ENCODE assay signal across 21 cellular contexts in the genomic region with DNA sequence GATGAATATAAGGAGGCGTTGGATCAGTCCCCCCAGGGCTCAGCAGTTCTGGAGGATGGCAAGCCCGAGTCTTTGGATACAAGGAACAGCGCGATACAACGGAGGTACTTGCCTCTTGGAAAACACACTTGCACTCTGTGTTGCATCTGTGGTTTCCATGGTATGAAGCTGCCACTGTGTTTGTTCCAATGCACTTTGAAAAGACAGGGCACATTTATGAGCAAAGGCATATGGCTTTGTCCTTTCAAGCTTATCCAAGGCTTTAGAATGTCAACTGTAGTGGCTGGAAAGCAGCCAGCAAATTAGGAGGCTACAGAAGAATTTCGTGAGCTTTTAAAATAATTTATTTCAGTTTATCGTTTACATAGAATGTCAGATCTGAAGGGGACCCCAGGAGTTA.
DNase-seq lines count a peak whose midpoint lies in the region; ATAC-seq and TF ChIP-seq lines count a peak whose summit lies in the region.
"Had no signal": no experiment of that assay in that cellular context is flagged by ENCODE, and none has a peak within 500 bp of the region (broad histone marks: within the 10 kb centered on the region; RNA-seq: fewer than 3 reads in every experiment).

No MANE protein-coding gene starts in this region.

- H3K36me3 ChIP-seq in body of pancreas (replicated peaks in 1 of 2; ENCODE audit: insufficient read depth in 1 of 2, low read depth in 2 of 2) = no peaks in the 10 kb centered on the region
- H3K36me3 ChIP-seq: gastrocnemius medialis, MG63 had no signal

- no peaks in the 10 kb centered on the region for H3K4me1 ChIP-seq in body of pancreas
- H3K4me1 ChIP-seq: gastrocnemius medialis, psoas muscle had no signal

- intact Hi-C loops in body of pancreas (cut with DNase I) = loop anchor here (5.0 kb wide), 1 partner anchor 617 kb away; no protein-coding TSS in a partner anchor

- H3K9me3 ChIP-seq in body of pancreas = no peaks in the 10 kb centered on the region
- H3K9me3 ChIP-seq: gastrocnemius medialis, MG63, psoas muscle had no signal

- WGBS in body of pancreas, 2 donors = 75 to 80% methylated on average over 7 of the region's 7 CpGs

- H3K4me3 ChIP-seq in body of pancreas = no peak overlapping the region
- H3K4me3 ChIP-seq: gastrocnemius medialis, MG63, psoas muscle had no signal

- H3K27ac ChIP-seq in body of pancreas = no peak overlapping the region
- H3K27ac ChIP-seq: C4-2B, gastrocnemius medialis, HL-60, psoas muscle had no signal

- DNase-seq in Ammon's horn (ENCODE audit: low spot score) = peak; percentile 28
- peak; percentile 41 for DNase-seq in NCI-H1092 treated with DMSO at 0.1 percent for 48 hours (lab: John Stamatoyannopoulos, UW)
- peak; percentile 3 for DNase-seq in NCI-H748 treated with DMSO at 0.1 percent for 48 hours (lab: John Stamatoyannopoulos, UW)
- peak; percentile 9 for DNase-seq in foreskin melanocyte
- DNase-seq in body of pancreas = no peak
- no peak for DNase-seq in stimulated activated CD4-positive, alpha-beta T cell treated with anti-CD3 and anti-CD28 coated beads, Interleukin-4, amount 100 ng/mL, for 24 hours
- no peak for DNase-seq in COLO668 (lab: John Stamatoyannopoulos, UW; ENCODE audit: unreplicated experiment)
- DNase-seq: ACHN; activated CD4-positive, alpha-beta T cell treated with anti-CD3 and anti-CD28 coated beads for 48 hours; activated CD8-positive, alpha-beta memory T cell treated with anti-CD3 and anti-CD28 coated beads, Interleukin-2, amount 50 U/mL, for 4 hours; activated effector memory CD4-positive, alpha-beta T cell treated with Interleukin-2 at 50 U/mL for 16 hours; activated naive CD8-positive, alpha-beta T cell treated with anti-CD3 and anti-CD28 coated beads, Interleukin-2, amount 50 U/mL, for 24 hours; erythroblast; gastrocnemius medialis; MG63; NCI-H2081 treated with DMSO at 0.1 percent for 48 hours; psoas muscle had no signal

- ATAC-seq in body of pancreas (no peak), HG03139 (IDR thresholded peaks at IDR 0.05; ENCODE audit: unreplicated experiment) (no peak)
- ATAC-seq: activated naive CD8-positive, alpha-beta T cell treated with anti-CD3 and anti-CD28 coated beads, Interleukin-2, amount 50 U/mL, for 24 hours; gastrocnemius medialis; psoas muscle; Right ventricle myocardium inferior had no signal

- TF ChIP-seq POLR2A in body of pancreas (IDR thresholded peaks at IDR 0.05) = no peak

- no peak for TF ChIP-seq CTCF in body of pancreas (IDR thresholded peaks at IDR 0.05)

- no peaks in the 10 kb centered on the region for H3K27me3 ChIP-seq in body of pancreas
- H3K27me3 ChIP-seq: gastrocnemius medialis, MG63 had no signal

Comparison
In these comparisons a context has a peak if more than half of its experiments do, and no peak if none do; other contexts are left out.
1. DNase-seq: peak in Ammon's horn (single experiment), NCI-H1092 treated with DMSO at 0.1 percent for 48 hours (single experiment), NCI-H748 treated with DMSO at 0.1 percent for 48 hours (single experiment) and foreskin melanocyte (single experiment); none in body of pancreas (0 of 4), stimulated activated CD4-positive, alpha-beta T cell treated with anti-CD3 and anti-CD28 coated beads, Interleukin-4, amount 100 ng/mL, for 24 hours (single experiment) and COLO668 (single experiment).